In genomic region chr3:69232447-69232846, GRCh38 we compare ENCODE assay signal across 20 cellular contexts.
DNase-seq lines count a peak whose midpoint lies in the region; ATAC-seq, FAIRE-seq and TF ChIP-seq lines count a peak whose summit lies in the region.
"Had no signal": no experiment of that assay in that cellular context is flagged by ENCODE, and none has a peak within 500 bp of the region (broad histone marks: within the 10 kb centered on the region; RNA-seq: fewer than 3 reads in every experiment).

No MANE protein-coding gene starts in this region.

- no peak for TF ChIP-seq RAD21 in A549 (conservative IDR thresholded peaks at IDR 0.05 in 1 of 2, IDR thresholded peaks at IDR 0.05 in 1 of 2)

- POLR2A ChIA-PET in A549 (lab: Yijun Ruan, JAX): interaction anchor here (0.6 kb wide), 2 partner anchors 20 to 424 kb away, joined by 3 read pairs; no protein-coding TSS in a partner anchor

- no peak for TF ChIP-seq CTCF in A549 (IDR thresholded peaks at IDR 0.05)
- no peak for TF ChIP-seq CTCF in astrocyte (IDR thresholded peaks at IDR 0.05; ENCODE audit: insufficient read depth, low read depth, low read length)

- peaks cover 2% of the 10 kb centered on the region for H3K36me3 Mint-ChIP-seq in astrocyte (ENCODE audit: low read depth, unreplicated experiment)
- H3K36me3 Mint-ChIP-seq: activated naive CD4-positive, alpha-beta T cell treated with anti-CD3 and anti-CD28 coated beads, Interleukin-2, amount 50 U/mL, for 72 hours; CD4-positive, CD25-positive, alpha-beta regulatory T cell; natural killer cell treated with Interleukin-12 subunit alpha and Interleukin-12 subunit beta and Interleukin-15 and Interleukin-18, amount 100 ng/mL, for 72 hours had no signal

- H3K9me3 ChIP-seq in A549: no peaks in the 10 kb centered on the region
- H3K9me3 ChIP-seq in KOPT-K1 (ENCODE audit: insufficient read depth, low read length, poor library complexity, severe bottlenecking): no peaks in the 10 kb centered on the region
- no peaks in the 10 kb centered on the region for H3K9me3 ChIP-seq in astrocyte (ENCODE audit: insufficient read depth, low read depth, low read length)
- H3K9me3 ChIP-seq: MG63 had no signal

- H3K27me3 ChIP-seq in astrocyte (ENCODE audit: insufficient read depth, low read length): peaks cover 6% of the 10 kb centered on the region
- H3K27me3 ChIP-seq: MG63 had no signal

- peak overlapping the region; percentile 20; the same call in 2 of the 3 replicates for H3K4me2 ChIP-seq in A549
- peak overlapping the region; percentile 7 for H3K4me2 ChIP-seq in astrocyte (ENCODE audit: low read length)

- H3K9ac ChIP-seq in astrocyte (ENCODE audit: low read length): no peak overlapping the region

- H3K4me3 Mint-ChIP-seq in astrocyte (ENCODE audit: unreplicated experiment): no peak overlapping the region
- H3K4me3 Mint-ChIP-seq: brain; CD4-positive, CD25-positive, alpha-beta regulatory T cell; natural killer cell treated with Interleukin-12 subunit alpha and Interleukin-12 subunit beta and Interleukin-15 and Interleukin-18, amount 100 ng/mL, for 72 hours had no signal

- H3K27me3 Mint-ChIP-seq in astrocyte (ENCODE audit: low read depth, unreplicated experiment): no peaks in the 10 kb centered on the region
- H3K27me3 Mint-ChIP-seq: brain; CD4-positive, CD25-positive, alpha-beta regulatory T cell; natural killer cell treated with Interleukin-12 subunit alpha and Interleukin-12 subunit beta and Interleukin-15 and Interleukin-18, amount 100 ng/mL, for 72 hours had no signal

- FAIRE-seq in A549 (lab: Jason Lieb, UNC) (no peak), astrocyte (lab: Jason Lieb, UNC) (no peak)
- FAIRE-seq: endometrium had no signal

- no peaks in the 10 kb centered on the region for H3K9me3 Mint-ChIP-seq in astrocyte (ENCODE audit: unreplicated experiment)
- H3K9me3 Mint-ChIP-seq: activated naive CD4-positive, alpha-beta T cell treated with anti-CD3 and anti-CD28 coated beads, Interleukin-2, amount 50 U/mL, for 72 hours; brain; CD4-positive, CD25-positive, alpha-beta regulatory T cell; natural killer cell treated with Interleukin-12 subunit alpha and Interleukin-12 subunit beta and Interleukin-15 and Interleukin-18, amount 100 ng/mL, for 72 hours had no signal

- H3K27ac ChIP-seq in A549: no peak overlapping the region
- H3K27ac ChIP-seq in KOPT-K1 (ENCODE audit: low read depth, low read length, poor library complexity, severe bottlenecking): peak overlapping the region; percentile 2
- no peak overlapping the region for H3K27ac ChIP-seq in astrocyte (ENCODE audit: low read depth, low read length)
- H3K27ac ChIP-seq: coronary artery had no signal

- no peak for TF ChIP-seq POLR2A in A549 (IDR thresholded peaks at IDR 0.05; ENCODE audit: low read length)

- no peaks in the 10 kb centered on the region for H3K36me3 ChIP-seq in KOPT-K1 (ENCODE audit: insufficient read depth, low read length)
- H3K36me3 ChIP-seq in astrocyte (ENCODE audit: insufficient read depth, low read length): no peaks in the 10 kb centered on the region
- H3K36me3 ChIP-seq: MG63 had no signal

- peak overlapping the region; percentile 68 for H3K27ac Mint-ChIP-seq in astrocyte (ENCODE audit: unreplicated experiment)
- H3K27ac Mint-ChIP-seq: activated naive CD4-positive, alpha-beta T cell treated with anti-CD3 and anti-CD28 coated beads, Interleukin-2, amount 50 U/mL, for 72 hours; natural killer cell treated with Interleukin-12 subunit alpha and Interleukin-12 subunit beta and Interleukin-15 and Interleukin-18, amount 100 ng/mL, for 72 hours had no signal

- H4K20me1 ChIP-seq in astrocyte (ENCODE audit: insufficient read depth, low read length): no peaks in the 10 kb centered on the region

- H3K4me1 ChIP-seq in A549 (peaks cover 9% of the 10 kb centered on the region), astrocyte (ENCODE audit: insufficient read depth, low read length) (peaks cover 8% of the 10 kb centered on the region)

- 96% methylated on average over 2 of the region's 2 CpGs for WGBS in A549 (ENCODE audit: missing lambda C conversion rate)

- DNase-seq in A549 (ENCODE audit: low read depth in 1 of 2, low spot score in 1 of 2) (no peak), astrocyte (ENCODE audit: low read depth) (no peak), myocyte (ENCODE audit: low read depth) (peak; percentile 88), SW480 (ENCODE audit: low spot score) (no peak), activated T-cell treated with anti-CD3 and anti-CD28 coated beads for 4 hours (no peak)
- no peak for DNase-seq in stimulated activated naive CD8-positive, alpha-beta T cell treated with anti-CD3 and anti-CD28 coated beads, Interleukin-15, Interleukin-2, amounts not matched to agents 100 U/mL and 50 U/mL, for 24 hours
- DNase-seq: activated CD8-positive, alpha-beta memory T cell treated with anti-CD3 and anti-CD28 coated beads for 24 hours; CD4-positive, CD25-positive, alpha-beta regulatory T cell; HCEC 1CT; NCI-H2029; NCI-H524 treated with DMSO at 0.1 percent for 48 hours; stimulated activated CD4-positive, alpha-beta T cell treated with anti-CD3 and anti-CD28 coated beads, Interleukin-2, amount 100 ng/mL, for 48 hours had no signal

- H3K4me1 Mint-ChIP-seq in astrocyte (ENCODE audit: low read depth, unreplicated experiment): peaks cover 20% of the 10 kb centered on the region

- TF ChIP-seq EP300 in A549 (IDR thresholded peaks at IDR 0.05): no peak

- CTCF ChIA-PET in A549 (lab: Yijun Ruan, JAX): interaction anchor here (0.5 to 0.6 kb wide), 2 partner anchors 161 to 421 kb away, joined by 3 to 4 read pairs; no protein-coding TSS in a partner anchor

- ATAC-seq in A549 (no peak), HG03460 (IDR thresholded peaks at IDR 0.05; ENCODE audit: unreplicated experiment) (no peak)
- no peak for ATAC-seq in stimulated activated naive CD8-positive, alpha-beta T cell treated with anti-CD3 and anti-CD28 coated beads, Interleukin-15, Interleukin-2, amounts not matched to agents 100 U/mL and 50 U/mL, for 24 hours
- ATAC-seq: activated naive CD4-positive, alpha-beta T cell treated with anti-CD3 and anti-CD28 coated beads, Interleukin-2, amount 50 U/mL, for 72 hours; natural killer cell treated with Interleukin-12 subunit alpha and Interleukin-12 subunit beta and Interleukin-15 and Interleukin-18, amount 100 ng/mL, for 72 hours had no signal

- no peaks in the 10 kb centered on the region for H3K79me2 ChIP-seq in astrocyte (ENCODE audit: insufficient read depth, low read length)

- H3K4me3 ChIP-seq in A549 (no peak overlapping the region), astrocyte (ENCODE audit: insufficient read depth, low read depth, low read length) (no peak overlapping the region)
- H3K4me3 ChIP-seq: coronary artery, MG63 had no signal

- no peak overlapping the region for H2AFZ ChIP-seq in astrocyte (ENCODE audit: low read depth, low read length)

TF ChIP-seq in A549, 52 proteins besides CTCF, POLR2A, EP300 and RAD21:
- TF ChIP-seq SMC3 (IDR thresholded peaks at IDR 0.05) (no peak), EHMT2 (IDR thresholded peaks at IDR 0.05; ENCODE audit: low read depth) (no peak), KDM1A (IDR thresholded peaks at IDR 0.05; ENCODE audit: low read depth) (no peak), CBX2 (IDR thresholded peaks at IDR 0.05; ENCODE audit: borderline replicate concordance, low read depth) (no peak), HEYL (CRISPR knock-in tag; IDR thresholded peaks at IDR 0.05) (no peak), POLR2AphosphoS2 (conservative IDR thresholded peaks at IDR 0.05; ENCODE audit: low read length) (no peak), KDM5A (IDR thresholded peaks at IDR 0.05) (no peak), MYC (IDR thresholded peaks at IDR 0.05; ENCODE audit: borderline replicate concordance, low read length) (no peak)
